20 cellular contexts compared by ENCODE assay signal in genomic region chr15:68626283-68626682, GRCh38.
"Had no signal": no experiment of that assay in that cellular context is flagged by ENCODE, and none has a peak within 500 bp of the region (broad histone marks: within the 10 kb centered on the region; RNA-seq: fewer than 3 reads in every experiment).

No MANE protein-coding gene starts in this region.

- H3K36me3 ChIP-seq: ascending aorta, breast epithelium, tibial nerve had no signal

- ATAC-seq: activated CD4-positive, CD25-positive, alpha-beta regulatory T cell treated with anti-CD3 and anti-CD28 coated beads, Interleukin-2, amount 50 U/mL, for 24 hours; left lobe of liver had no signal

- H3K4me1 ChIP-seq: breast epithelium had no signal

- DNase-seq: activated CD8-positive, alpha-beta memory T cell treated with anti-CD3 and anti-CD28 coated beads for 24 hours; activated gamma-delta T cell; cortex of kidney; erythroblast; foreskin melanocyte; hypothalamus; kidney; nephron progenitor cell; retina; stimulated activated CD8-positive, alpha-beta memory T cell treated with anti-CD3 and anti-CD28 coated beads, Interleukin-4, amount 100 ng/mL, for 48 hours; stimulated activated naive CD8-positive, alpha-beta T cell treated with anti-CD3 and anti-CD28 coated beads, Interleukin-15, Interleukin-2, amounts not matched to agents 100 U/mL and 50 U/mL, for 24 hours; T1000 had no signal

- H3K9me3 Mint-ChIP-seq: activated naive CD4-positive, alpha-beta T cell treated with anti-CD3 and anti-CD28 coated beads, Interleukin-2, amount 50 U/mL, for 24 hours; mesothelial cell of epicardium; nephron progenitor cell had no signal

- H3K9me3 ChIP-seq: ascending aorta, breast epithelium, tibial nerve had no signal

- H3K27ac ChIP-seq: ascending aorta, breast epithelium had no signal

- H3K4me3 Mint-ChIP-seq: activated naive CD4-positive, alpha-beta T cell treated with anti-CD3 and anti-CD28 coated beads, Interleukin-2, amount 50 U/mL, for 24 hours; mesothelial cell of epicardium; nephron progenitor cell had no signal

- H3K27me3 ChIP-seq: ascending aorta, breast epithelium, tibial nerve had no signal

- H3K4me3 ChIP-seq: ascending aorta, breast epithelium, lung, tibial nerve had no signal

- H3K4me1 Mint-ChIP-seq: activated naive CD4-positive, alpha-beta T cell treated with anti-CD3 and anti-CD28 coated beads, Interleukin-2, amount 50 U/mL, for 24 hours had no signal

- H3K27me3 Mint-ChIP-seq: activated naive CD4-positive, alpha-beta T cell treated with anti-CD3 and anti-CD28 coated beads, Interleukin-2, amount 50 U/mL, for 24 hours had no signal

- H3K36me3 Mint-ChIP-seq: activated naive CD4-positive, alpha-beta T cell treated with anti-CD3 and anti-CD28 coated beads, Interleukin-2, amount 50 U/mL, for 24 hours; mesothelial cell of epicardium had no signal

- H3K27ac Mint-ChIP-seq: activated naive CD4-positive, alpha-beta T cell treated with anti-CD3 and anti-CD28 coated beads, Interleukin-2, amount 50 U/mL, for 24 hours; mesothelial cell of epicardium; nephron progenitor cell had no signal
